Comparison of ENCODE assay signal across 1 cellular context in the genomic region with DNA sequence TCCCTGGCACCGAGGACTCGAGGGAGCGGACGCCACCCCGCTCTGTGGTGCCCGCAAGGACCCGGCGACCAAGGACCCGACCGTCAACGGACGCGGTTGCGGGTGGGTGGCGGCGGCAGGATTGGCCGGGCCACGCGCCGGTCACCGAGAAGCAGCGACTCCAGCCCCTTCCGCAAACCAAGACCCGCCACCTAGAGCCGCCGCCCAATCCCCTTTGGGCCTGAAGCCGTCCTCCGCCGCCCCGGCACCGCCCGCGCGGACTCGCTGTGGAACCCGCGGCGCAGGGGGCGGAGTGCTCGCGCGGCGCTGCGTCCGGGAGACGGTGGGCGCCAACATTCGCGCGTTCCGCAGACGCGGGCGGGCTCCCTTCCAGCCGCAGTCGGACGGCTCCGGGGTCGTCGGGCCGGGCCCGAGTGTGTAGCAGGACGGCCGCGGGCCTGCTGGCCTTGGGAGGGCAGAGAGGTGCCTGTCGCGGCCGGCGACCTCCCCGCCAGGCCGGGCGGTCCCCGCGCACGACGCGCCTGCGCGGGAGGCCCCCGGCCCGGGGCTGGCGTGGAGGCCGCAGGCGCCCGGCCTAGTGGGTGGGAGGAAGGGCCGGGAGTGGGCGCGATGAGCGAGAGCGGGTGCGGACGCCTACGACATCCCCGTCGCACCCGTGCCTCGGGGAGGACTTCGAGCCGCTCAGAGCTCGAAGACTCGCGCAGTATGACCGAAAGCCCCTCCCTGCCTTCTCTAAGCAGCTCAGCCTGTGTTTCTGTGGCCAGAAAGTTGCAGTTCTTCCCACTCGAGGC.
TF ChIP-seq lines count a peak whose summit lies in the region.

A gene (plus strand): TSS at position 258 of the 791 bp plus-strand sequence. CDS start 893 bp downstream, outside the sequence.
A gene with protein sequence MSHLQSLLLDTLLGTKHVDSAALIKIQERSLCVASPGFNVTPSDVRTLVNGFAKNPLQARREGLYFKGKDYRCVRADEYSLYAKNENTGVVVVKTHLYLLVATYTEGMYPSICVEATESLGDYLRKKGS (minus strand): TSS at position 123 of the 791 bp plus-strand sequence. CDS start 799 bp downstream, outside the sequence.

TF ChIP-seq in HEK293, 187 proteins besides CTCF, POLR2A, EP300 and RAD21 (continued from another document):
- TF ChIP-seq, protein P1, sequence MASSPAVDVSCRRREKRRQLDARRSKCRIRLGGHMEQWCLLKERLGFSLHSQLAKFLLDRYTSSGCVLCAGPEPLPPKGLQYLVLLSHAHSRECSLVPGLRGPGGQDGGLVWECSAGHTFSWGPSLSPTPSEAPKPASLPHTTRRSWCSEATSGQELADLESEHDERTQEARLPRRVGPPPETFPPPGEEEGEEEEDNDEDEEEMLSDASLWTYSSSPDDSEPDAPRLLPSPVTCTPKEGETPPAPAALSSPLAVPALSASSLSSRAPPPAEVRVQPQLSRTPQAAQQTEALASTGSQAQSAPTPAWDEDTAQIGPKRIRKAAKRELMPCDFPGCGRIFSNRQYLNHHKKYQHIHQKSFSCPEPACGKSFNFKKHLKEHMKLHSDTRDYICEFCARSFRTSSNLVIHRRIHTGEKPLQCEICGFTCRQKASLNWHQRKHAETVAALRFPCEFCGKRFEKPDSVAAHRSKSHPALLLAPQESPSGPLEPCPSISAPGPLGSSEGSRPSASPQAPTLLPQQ (tag by site-specific recombination; IDR thresholded peaks at IDR 0.05) = 0 out of 2 replicates have a peak, but pooled peaks have one; percentile 36
- peak; percentile 66; the same call in 1 of the 2 replicates for TF ChIP-seq ZBTB20 (tag by site-specific recombination; IDR thresholded peaks at IDR 0.05)
- no peak for TF ChIP-seq ZNF473 (tag by site-specific recombination; IDR thresholded peaks at IDR 0.05)
- TF ChIP-seq ZNF600 (tag by site-specific recombination; IDR thresholded peaks at IDR 0.05) = peak; percentile 55
- no peak for TF ChIP-seq ZNF596 (tag by site-specific recombination; IDR thresholded peaks at IDR 0.05)
- no peak; the same call in 1 of the 2 replicates for TF ChIP-seq ZSCAN30 (tag by site-specific recombination; IDR thresholded peaks at IDR 0.05)
- TF ChIP-seq, protein P2, sequence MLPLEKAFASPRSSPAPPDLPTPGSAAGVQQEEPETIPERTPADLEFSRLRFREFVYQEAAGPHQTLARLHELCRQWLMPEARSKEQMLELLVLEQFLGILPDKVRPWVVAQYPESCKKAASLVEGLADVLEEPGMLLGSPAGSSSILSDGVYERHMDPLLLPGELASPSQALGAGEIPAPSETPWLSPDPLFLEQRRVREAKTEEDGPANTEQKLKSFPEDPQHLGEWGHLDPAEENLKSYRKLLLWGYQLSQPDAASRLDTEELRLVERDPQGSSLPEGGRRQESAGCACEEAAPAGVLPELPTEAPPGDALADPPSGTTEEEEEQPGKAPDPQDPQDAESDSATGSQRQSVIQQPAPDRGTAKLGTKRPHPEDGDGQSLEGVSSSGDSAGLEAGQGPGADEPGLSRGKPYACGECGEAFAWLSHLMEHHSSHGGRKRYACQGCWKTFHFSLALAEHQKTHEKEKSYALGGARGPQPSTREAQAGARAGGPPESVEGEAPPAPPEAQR (tag by site-specific recombination; IDR thresholded peaks at IDR 0.05) = no peak
- no peak for TF ChIP-seq IKZF3 (tag by site-specific recombination; IDR thresholded peaks at IDR 0.05)
- no peak for TF ChIP-seq ZBTB17 (tag by site-specific recombination; IDR thresholded peaks at IDR 0.05)
- no peak for TF ChIP-seq ZNF112 (tag by site-specific recombination; IDR thresholded peaks at IDR 0.05)
- no peak for TF ChIP-seq OSR2 (tag by site-specific recombination; IDR thresholded peaks at IDR 0.05)
- TF ChIP-seq ZNF146 (tag by site-specific recombination; IDR thresholded peaks at IDR 0.05) = no peak
- TF ChIP-seq ZBTB48 (tag by site-specific recombination; IDR thresholded peaks at IDR 0.05) = peak; percentile 69; the same call in 1 of the 2 replicates
- no peak for TF ChIP-seq ZNF514 (tag by site-specific recombination; IDR thresholded peaks at IDR 0.05)
- no peak for TF ChIP-seq ZNF530 (tag by site-specific recombination; IDR thresholded peaks at IDR 0.05; ENCODE audit: low read depth)
- TF ChIP-seq, protein P3, sequence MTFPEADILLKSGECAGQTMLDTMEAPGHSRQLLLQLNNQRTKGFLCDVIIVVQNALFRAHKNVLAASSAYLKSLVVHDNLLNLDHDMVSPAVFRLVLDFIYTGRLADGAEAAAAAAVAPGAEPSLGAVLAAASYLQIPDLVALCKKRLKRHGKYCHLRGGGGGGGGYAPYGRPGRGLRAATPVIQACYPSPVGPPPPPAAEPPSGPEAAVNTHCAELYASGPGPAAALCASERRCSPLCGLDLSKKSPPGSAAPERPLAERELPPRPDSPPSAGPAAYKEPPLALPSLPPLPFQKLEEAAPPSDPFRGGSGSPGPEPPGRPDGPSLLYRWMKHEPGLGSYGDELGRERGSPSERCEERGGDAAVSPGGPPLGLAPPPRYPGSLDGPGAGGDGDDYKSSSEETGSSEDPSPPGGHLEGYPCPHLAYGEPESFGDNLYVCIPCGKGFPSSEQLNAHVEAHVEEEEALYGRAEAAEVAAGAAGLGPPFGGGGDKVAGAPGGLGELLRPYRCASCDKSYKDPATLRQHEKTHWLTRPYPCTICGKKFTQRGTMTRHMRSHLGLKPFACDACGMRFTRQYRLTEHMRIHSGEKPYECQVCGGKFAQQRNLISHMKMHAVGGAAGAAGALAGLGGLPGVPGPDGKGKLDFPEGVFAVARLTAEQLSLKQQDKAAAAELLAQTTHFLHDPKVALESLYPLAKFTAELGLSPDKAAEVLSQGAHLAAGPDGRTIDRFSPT (tag by site-specific recombination; IDR thresholded peaks at IDR 0.05) = peak; percentile 85; the same call in 1 of the 2 replicates
- TF ChIP-seq, protein P4, sequence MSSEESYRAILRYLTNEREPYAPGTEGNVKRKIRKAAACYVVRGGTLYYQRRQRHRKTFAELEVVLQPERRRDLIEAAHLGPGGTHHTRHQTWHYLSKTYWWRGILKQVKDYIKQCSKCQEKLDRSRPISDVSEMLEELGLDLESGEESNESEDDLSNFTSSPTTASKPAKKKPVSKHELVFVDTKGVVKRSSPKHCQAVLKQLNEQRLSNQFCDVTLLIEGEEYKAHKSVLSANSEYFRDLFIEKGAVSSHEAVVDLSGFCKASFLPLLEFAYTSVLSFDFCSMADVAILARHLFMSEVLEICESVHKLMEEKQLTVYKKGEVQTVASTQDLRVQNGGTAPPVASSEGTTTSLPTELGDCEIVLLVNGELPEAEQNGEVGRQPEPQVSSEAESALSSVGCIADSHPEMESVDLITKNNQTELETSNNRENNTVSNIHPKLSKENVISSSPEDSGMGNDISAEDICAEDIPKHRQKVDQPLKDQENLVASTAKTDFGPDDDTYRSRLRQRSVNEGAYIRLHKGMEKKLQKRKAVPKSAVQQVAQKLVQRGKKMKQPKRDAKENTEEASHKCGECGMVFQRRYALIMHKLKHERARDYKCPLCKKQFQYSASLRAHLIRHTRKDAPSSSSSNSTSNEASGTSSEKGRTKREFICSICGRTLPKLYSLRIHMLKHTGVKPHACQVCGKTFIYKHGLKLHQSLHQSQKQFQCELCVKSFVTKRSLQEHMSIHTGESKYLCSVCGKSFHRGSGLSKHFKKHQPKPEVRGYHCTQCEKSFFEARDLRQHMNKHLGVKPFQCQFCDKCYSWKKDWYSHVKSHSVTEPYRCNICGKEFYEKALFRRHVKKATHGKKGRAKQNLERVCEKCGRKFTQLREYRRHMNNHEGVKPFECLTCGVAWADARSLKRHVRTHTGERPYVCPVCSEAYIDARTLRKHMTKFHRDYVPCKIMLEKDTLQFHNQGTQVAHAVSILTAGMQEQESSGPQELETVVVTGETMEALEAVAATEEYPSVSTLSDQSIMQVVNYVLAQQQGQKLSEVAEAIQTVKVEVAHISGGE (tag by site-specific recombination; conservative IDR thresholded peaks at IDR 0.05; ENCODE audit: low read depth) = peak; percentile 31; the same call in 1 of the 2 replicates
- TF ChIP-seq REPIN1 (tag by site-specific recombination; IDR thresholded peaks at IDR 0.05; ENCODE audit: low read depth) = no peak
- TF ChIP-seq, protein P5, sequence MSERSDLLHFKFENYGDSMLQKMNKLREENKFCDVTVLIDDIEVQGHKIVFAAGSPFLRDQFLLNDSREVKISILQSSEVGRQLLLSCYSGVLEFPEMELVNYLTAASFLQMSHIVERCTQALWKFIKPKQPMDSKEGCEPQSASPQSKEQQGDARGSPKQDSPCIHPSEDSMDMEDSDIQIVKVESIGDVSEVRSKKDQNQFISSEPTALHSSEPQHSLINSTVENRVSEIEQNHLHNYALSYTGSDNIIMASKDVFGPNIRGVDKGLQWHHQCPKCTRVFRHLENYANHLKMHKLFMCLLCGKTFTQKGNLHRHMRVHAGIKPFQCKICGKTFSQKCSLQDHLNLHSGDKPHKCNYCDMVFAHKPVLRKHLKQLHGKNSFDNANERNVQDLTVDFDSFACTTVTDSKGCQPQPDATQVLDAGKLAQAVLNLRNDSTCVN (tag by site-specific recombination; optimal IDR thresholded peaks at IDR 0.05) = peak; percentile 89
- TF ChIP-seq ZNF701 (tag by site-specific recombination; IDR thresholded peaks at IDR 0.05) = no peak
- TF ChIP-seq ZNF416 (tag by site-specific recombination; IDR thresholded peaks at IDR 0.05) = no peak
